In the genomic region with DNA sequence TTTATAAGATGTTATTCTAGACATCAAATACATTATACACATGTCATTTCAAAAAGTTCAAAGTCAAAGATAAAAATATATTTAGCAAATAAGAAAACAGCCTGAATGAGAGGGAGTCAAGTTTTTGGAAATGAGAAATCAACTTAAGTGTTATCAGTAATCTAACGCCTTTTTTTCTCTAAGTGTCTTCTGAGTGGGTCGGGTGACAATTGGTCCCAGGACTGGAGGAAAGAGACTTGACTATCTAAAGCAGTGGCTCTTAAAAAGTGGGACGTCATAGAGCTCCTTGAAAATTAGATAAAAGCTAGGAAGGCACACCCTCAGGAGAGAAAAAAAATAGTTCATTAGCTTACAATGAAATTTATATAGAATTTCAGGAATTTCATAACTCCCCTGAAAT, we compare ENCODE assay signal across 16 cellular contexts.
DNase-seq lines count a peak whose midpoint lies in the region; ATAC-seq and TF ChIP-seq lines count a peak whose summit lies in the region.
"Had no signal": no experiment of that assay in that cellular context is flagged by ENCODE, and none has a peak within 500 bp of the region (broad histone marks: within the 10 kb centered on the region; RNA-seq: fewer than 3 reads in every experiment).

No MANE protein-coding gene starts in this region.

- H3K79me2 ChIP-seq in GM23248 (ENCODE audit: insufficient read depth) (no peaks in the 10 kb centered on the region), PC-9 (ENCODE audit: low read depth) (no peaks in the 10 kb centered on the region), mammary epithelial cell (ENCODE audit: insufficient read depth, low read length) (no peaks in the 10 kb centered on the region)

- CTCF ChIA-PET in PC-9 (lab: Charles Lee): interaction anchor here (1.1 kb wide), 1 partner anchor 180 kb away, joined by 3 read pairs; no protein-coding TSS in a partner anchor
- CTCF ChIA-PET in mammary epithelial cell (lab: Charles Lee; ENCODE audit: low non-redundant PET): no interaction called here

- dilution Hi-C loops in mammary epithelial cell (cut with HindIII; ENCODE audit: low sequenced_read_pairs): no loop called here

- no peaks in the 10 kb centered on the region; the same call in 1 of the 2 replicates for H3K36me3 ChIP-seq in GM23248 (ENCODE audit: low read depth)
- H3K36me3 ChIP-seq in PC-9 (ENCODE audit: low read depth): no peaks in the 10 kb centered on the region
- no peaks in the 10 kb centered on the region for H3K36me3 ChIP-seq in mammary epithelial cell (ENCODE audit: insufficient read depth, low read length)
- no peaks in the 10 kb centered on the region for H3K36me3 ChIP-seq in psoas muscle (ENCODE audit: insufficient read depth in 1 of 2, low read depth in 1 of 2)

- H3K4me3 ChIP-seq in GM23248 (no peak overlapping the region), PC-9 (peak overlapping the region; percentile 31; the same call in 1 of the 2 replicates), mammary epithelial cell (replicated peaks in 1 of 3; ENCODE audit: insufficient read depth in 1 of 3, low read depth in 2 of 3, low read length in 3 of 3) (peak overlapping the region in 1 of 3 experiments; percentile 29), psoas muscle (peak overlapping the region; percentile 28)
- H3K4me3 ChIP-seq: SK-N-MC had no signal

- H3K27ac ChIP-seq in GM23248 (no peak overlapping the region), PC-9 (peak overlapping the region; percentile 86), mammary epithelial cell (ENCODE audit: insufficient read depth, low read depth, low read length) (no peak overlapping the region), psoas muscle (no peak overlapping the region)
- H3K27ac ChIP-seq: foreskin keratinocyte, SK-N-MC, VCaP had no signal

- no peak overlapping the region for H3K9ac ChIP-seq in GM23248
- no peak overlapping the region for H3K9ac ChIP-seq in mammary epithelial cell (ENCODE audit: insufficient read depth, low read length)

- in situ Hi-C loops in GM23248 (cut with MboI) (no loop called here), mammary epithelial cell (cut with MboI; ENCODE audit: low sequenced_read_pairs in 2 of 2) (no loop called here)

- 79 to 84% methylated on average over 3 of the region's 3 CpGs for WGBS in GM23248 (ENCODE audit: low coverage in 1 of 2, low lambda C conversion rate in 2 of 2, missing lambda C conversion rate in 2 of 2), 2 experiments
- WGBS in mammary epithelial cell (ENCODE audit: low coverage, missing lambda C conversion rate): 13% methylated on average over 3 of the region's 3 CpGs
- WGBS in psoas muscle, 3 donors: 67 to 82% (median 78%) methylated on average over 3 of the region's 3 CpGs

- H3F3A ChIP-seq in GM23248 (ENCODE audit: insufficient read depth): peaks cover 3% of the 10 kb centered on the region; the same call in 1 of the 2 replicates
- peaks cover 16% of the 10 kb centered on the region; the same call in 1 of the 2 replicates for H3F3A ChIP-seq in PC-9 (ENCODE audit: insufficient read depth, low read depth)

- DNase-seq in GM23248 (no peak), PC-9 (no peak), mammary epithelial cell (no peak), psoas muscle (no peak), EL (no peak), NCI-H1436 treated with DMSO at 0.1 percent for 48 hours (lab: John Stamatoyannopoulos, UW) (no peak)
- DNase-seq: activated CD8-positive, alpha-beta memory T cell treated with anti-CD3 and anti-CD28 coated beads, Interleukin-2, amount 50 U/mL, for 48 hours; MM.1S; NCI-H2029; NCI-H526 treated with DMSO at 0.1 percent for 48 hours; nephron progenitor cell; stimulated activated CD4-positive, alpha-beta T cell treated with anti-CD3 and anti-CD28 coated beads, Interleukin-15, amount 100 ng/mL, for 24 hours had no signal

- TF ChIP-seq CTCF in PC-9 (conservative IDR thresholded peaks at IDR 0.05): no peak
- TF ChIP-seq CTCF in mammary epithelial cell (conservative IDR thresholded peaks at IDR 0.05 in 1 of 2, IDR thresholded peaks at IDR 0.05 in 1 of 2; ENCODE audit: extremely low read depth in 1 of 2, insufficient read depth in 1 of 2, low read depth in 1 of 2, low read length in 2 of 2): no peak
- TF ChIP-seq CTCF in psoas muscle (IDR thresholded peaks at IDR 0.05): no peak

- H3K9me2 ChIP-seq in GM23248 (ENCODE audit: insufficient read depth) (no peaks in the 10 kb centered on the region), PC-9 (ENCODE audit: insufficient read depth) (no peaks in the 10 kb centered on the region)

- H3K4me2 ChIP-seq in GM23248 (ENCODE audit: unreplicated experiment) (peak overlapping the region; percentile 39), PC-9 (peak overlapping the region; percentile 70), mammary epithelial cell (ENCODE audit: insufficient read depth, low read depth, low read length) (peak overlapping the region; percentile 80)

- H4K20me1 ChIP-seq in GM23248 (ENCODE audit: insufficient read depth): no peaks in the 10 kb centered on the region
- H4K20me1 ChIP-seq in PC-9 (ENCODE audit: insufficient read depth): no peaks in the 10 kb centered on the region
- H4K20me1 ChIP-seq in mammary epithelial cell (ENCODE audit: insufficient read depth, low read length): no peaks in the 10 kb centered on the region

- H3K9me3 ChIP-seq in GM23248 (ENCODE audit: low read depth) (no peaks in the 10 kb centered on the region), PC-9 (ENCODE audit: insufficient read depth, low read depth) (0 out of 2 replicates have a peak, but pooled peaks cover 6% of the 10 kb centered on the region), mammary epithelial cell (replicated peaks; ENCODE audit: insufficient read depth, low read length) (no peaks in the 10 kb centered on the region), psoas muscle (no peaks in the 10 kb centered on the region)

- no peaks in the 10 kb centered on the region for H3K27me3 ChIP-seq in GM23248 (replicated peaks; ENCODE audit: insufficient read depth)
- H3K27me3 ChIP-seq in PC-9 (ENCODE audit: insufficient read depth, low read depth): no peaks in the 10 kb centered on the region
- no peaks in the 10 kb centered on the region for H3K27me3 ChIP-seq in mammary epithelial cell (ENCODE audit: insufficient read depth, low read length)
- no peaks in the 10 kb centered on the region for H3K27me3 ChIP-seq in psoas muscle (ENCODE audit: insufficient read depth in 3 of 3, low read length in 2 of 3)
- H3K27me3 ChIP-seq: foreskin keratinocyte had no signal

- intact Hi-C loops in PC-9 (cut with micrococcal nuclease; ENCODE audit: unreplicated experiment) (loop anchor here (2.0 to 5.0 kb wide), 2 partner anchors 44 to 195 kb away; a partner anchor contains a TSS), mammary epithelial cell (cut with micrococcal nuclease) (loop anchor here (10.0 kb wide), 1 partner anchor 182 kb away; no protein-coding TSS in a partner anchor), psoas muscle (cut with DNase I) (no loop called here)

- H2AFZ ChIP-seq in GM23248 (0 out of 2 replicates have a peak overlapping the region, but pooled peaks have one; percentile 3), PC-9 (no peak overlapping the region), mammary epithelial cell (ENCODE audit: low read depth, low read length) (no peak overlapping the region)

- no TSS peak for BruUV-seq in PC-9 (replicated peaks; lab: Mats Ljungman, UMichigan)
- no TSS peak for BruUV-seq in mammary epithelial cell (replicated peaks; lab: Mats Ljungman, UMichigan)

- peaks cover 13% of the 10 kb centered on the region for H3K4me1 ChIP-seq in GM23248 (ENCODE audit: insufficient read depth)
- peaks cover 47% of the 10 kb centered on the region for H3K4me1 ChIP-seq in PC-9 (replicated peaks; ENCODE audit: insufficient read depth)
- H3K4me1 ChIP-seq in mammary epithelial cell (ENCODE audit: insufficient read depth, low read length): peaks cover 21% of the 10 kb centered on the region
- H3K4me1 ChIP-seq in psoas muscle: peaks cover 30% of the 10 kb centered on the region

- POLR2A ChIA-PET in PC-9 (lab: Charles Lee; ENCODE audit: unreplicated experiment): interaction anchor here (0.5 kb wide), 1 partner anchor 194 kb away, joined by 9 read pairs; no protein-coding TSS in a partner anchor

- no peak for ATAC-seq in psoas muscle
- no peak for ATAC-seq in GM19324 (IDR thresholded peaks at IDR 0.05; ENCODE audit: low FRiP score, unreplicated experiment)

Comparison
In these comparisons a context has a peak if more than half of its experiments do, and no peak if none do; other contexts are left out.
1. intact Hi-C loops: an anchor here in PC-9 (2.0 to 5.0 kb wide) and mammary epithelial cell (10.0 kb wide); none called in psoas muscle.